33 cellular contexts compared by ENCODE assay signal in genomic region chr18:69680128-69680527, GRCh38.
"Had no signal": no experiment of that assay in that cellular context is flagged by ENCODE, and none has a peak within 500 bp of the region (broad histone marks: within the 10 kb centered on the region; RNA-seq: fewer than 3 reads in every experiment).

No MANE protein-coding gene starts in this region.

- H3K4me3 ChIP-seq: ascending aorta, breast epithelium, cardiac muscle cell, colonic mucosa, esophagus muscularis mucosa, gastroesophageal sphincter, heart right ventricle had no signal

- H3K27me3 ChIP-seq: ascending aorta, breast epithelium, cardiac muscle cell, colonic mucosa, esophagus muscularis mucosa, gastroesophageal sphincter, heart right ventricle had no signal

- H3K27ac Mint-ChIP-seq: activated CD4-positive, alpha-beta memory T cell treated with anti-CD3 and anti-CD28 coated beads, Interleukin-2, amount 10 ng/mL, durations not matched to agents 7 days and 5 days; activated CD4-positive, alpha-beta T cell treated with anti-CD3 and anti-CD28 coated beads for 36 hours; activated CD4-positive, alpha-beta T cell treated with anti-CD3 and anti-CD28 coated beads, Interleukin-2, amount 10 ng/mL, durations not matched to agents 7 days and 5 days; activated naive CD4-positive, alpha-beta T cell treated with anti-CD3 and anti-CD28 coated beads, Interleukin-2, amount 10 ng/mL, durations not matched to agents 7 days and 5 days; activated naive CD4-positive, alpha-beta T cell treated with anti-CD3 and anti-CD28 coated beads, Interleukin-2, amount 50 U/mL, for 72 hours; activated naive CD8-positive, alpha-beta T cell treated with anti-CD3 and anti-CD28 coated beads, Interleukin-2, amount 10 ng/mL, durations not matched to agents 7 days and 5 days; activated T-cell treated with anti-CD3 and anti-CD28 coated beads, Interleukin-2, amount 50 U/mL, for 24 hours; activated T-cell treated with anti-CD3 and anti-CD28 coated beads, Interleukin-2, amount 50 U/mL, for 72 hours; brain; T-helper 17 cell; T-helper 2 cell treated with Interferon-gamma antibody and Interleukin-4, amounts not matched to agents 5 μg/mL and 100 μg/mL, for 36 hours had no signal

- H3K9me3 ChIP-seq: ascending aorta, breast epithelium, colonic mucosa, esophagus muscularis mucosa, gastroesophageal sphincter, heart right ventricle had no signal

- DNase-seq: activated CD4-positive, alpha-beta memory T cell treated with anti-CD3 and anti-CD28 coated beads, Interleukin-2, amount 10 ng/mL, durations not matched to agents 7 days and 5 days; activated CD4-positive, alpha-beta T cell treated with anti-CD3 and anti-CD28 coated beads for 36 hours; activated CD4-positive, alpha-beta T cell treated with anti-CD3 and anti-CD28 coated beads, Interleukin-2, amount 10 ng/mL, durations not matched to agents 7 days and 5 days; activated CD4-positive, alpha-beta T cell treated with anti-CD3 and anti-CD28 coated beads, Interleukin-2, amount 50 U/mL, for 4 hours; activated CD4-positive, CD25-positive, alpha-beta regulatory T cell; activated CD4-positive, CD25-positive, alpha-beta regulatory T cell treated with anti-CD3 and anti-CD28 coated beads, Interleukin-2, amount 50 U/mL, for 72 hours; activated CD8-positive, alpha-beta memory T cell treated with anti-CD3 and anti-CD28 coated beads, Interleukin-2, amount 50 U/mL, for 48 hours; activated gamma-delta T cell; activated naive CD4-positive, alpha-beta T cell; activated naive CD4-positive, alpha-beta T cell treated with anti-CD3 and anti-CD28 coated beads, Interleukin-2, amount 10 ng/mL, durations not matched to agents 7 days and 5 days; activated naive CD8-positive, alpha-beta T cell treated with anti-CD3 and anti-CD28 coated beads, Interleukin-2, amount 10 ng/mL, durations not matched to agents 7 days and 5 days; activated T-cell treated with anti-CD3 and anti-CD28 coated beads for 4 hours; activated T-cell treated with anti-CD3 and anti-CD28 coated beads, Interleukin-2, amount 50 U/mL, for 24 hours; activated T-cell treated with anti-CD3 and anti-CD28 coated beads, Interleukin-2, amount 50 U/mL, for 72 hours; central memory CD4-positive, alpha-beta T cell; cerebellar nuclear complex; colonic mucosa; effector CD8-positive, alpha-beta T cell; erythroblast; foreskin melanocyte; heart right ventricle; T-helper 1 cell; T-helper 17 cell; T1000; WERI-Rb-1 had no signal

- ATAC-seq: activated CD4-positive, alpha-beta T cell treated with anti-CD3 and anti-CD28 coated beads for 36 hours; activated naive CD4-positive, alpha-beta T cell treated with anti-CD3 and anti-CD28 coated beads, Interleukin-2, amount 50 U/mL, for 72 hours; activated T-cell treated with anti-CD3 and anti-CD28 coated beads, Interleukin-2, amount 50 U/mL, for 72 hours; gastroesophageal sphincter; T-helper 17 cell had no signal

- H3K27ac ChIP-seq: ascending aorta, breast epithelium, cardiac muscle cell, colonic mucosa, esophagus muscularis mucosa, gastroesophageal sphincter, heart right ventricle, WERI-Rb-1 had no signal

- H3K4me1 ChIP-seq: ascending aorta, breast epithelium, colonic mucosa, esophagus muscularis mucosa, gastroesophageal sphincter had no signal

- H3K4me3 Mint-ChIP-seq: activated CD4-positive, alpha-beta memory T cell treated with anti-CD3 and anti-CD28 coated beads, Interleukin-2, amount 10 ng/mL, durations not matched to agents 7 days and 5 days; activated CD4-positive, alpha-beta T cell treated with anti-CD3 and anti-CD28 coated beads for 36 hours; activated CD4-positive, alpha-beta T cell treated with anti-CD3 and anti-CD28 coated beads, Interleukin-2, amount 10 ng/mL, durations not matched to agents 7 days and 5 days; activated naive CD4-positive, alpha-beta T cell treated with anti-CD3 and anti-CD28 coated beads, Interleukin-2, amount 10 ng/mL, durations not matched to agents 7 days and 5 days; activated naive CD8-positive, alpha-beta T cell treated with anti-CD3 and anti-CD28 coated beads, Interleukin-2, amount 10 ng/mL, durations not matched to agents 7 days and 5 days; activated T-cell treated with anti-CD3 and anti-CD28 coated beads, Interleukin-2, amount 50 U/mL, for 24 hours; activated T-cell treated with anti-CD3 and anti-CD28 coated beads, Interleukin-2, amount 50 U/mL, for 72 hours; brain; T-helper 17 cell; T-helper 2 cell treated with Interferon-gamma antibody and Interleukin-4, amounts not matched to agents 5 μg/mL and 100 μg/mL, for 36 hours had no signal

- H3K9me3 Mint-ChIP-seq: activated CD4-positive, alpha-beta memory T cell treated with anti-CD3 and anti-CD28 coated beads, Interleukin-2, amount 10 ng/mL, durations not matched to agents 7 days and 5 days; activated CD4-positive, alpha-beta T cell treated with anti-CD3 and anti-CD28 coated beads, Interleukin-2, amount 10 ng/mL, durations not matched to agents 7 days and 5 days; activated naive CD4-positive, alpha-beta T cell treated with anti-CD3 and anti-CD28 coated beads, Interleukin-2, amount 10 ng/mL, durations not matched to agents 7 days and 5 days; activated naive CD4-positive, alpha-beta T cell treated with anti-CD3 and anti-CD28 coated beads, Interleukin-2, amount 50 U/mL, for 72 hours; activated naive CD8-positive, alpha-beta T cell treated with anti-CD3 and anti-CD28 coated beads, Interleukin-2, amount 10 ng/mL, durations not matched to agents 7 days and 5 days; activated T-cell treated with anti-CD3 and anti-CD28 coated beads, Interleukin-2, amount 50 U/mL, for 24 hours; activated T-cell treated with anti-CD3 and anti-CD28 coated beads, Interleukin-2, amount 50 U/mL, for 72 hours; brain; T-helper 2 cell treated with Interferon-gamma antibody and Interleukin-4, amounts not matched to agents 5 μg/mL and 100 μg/mL, for 36 hours had no signal

- H3K36me3 ChIP-seq: ascending aorta, breast epithelium, cardiac muscle cell, colonic mucosa, esophagus muscularis mucosa, gastroesophageal sphincter, heart right ventricle, WERI-Rb-1 had no signal

- H3K4me1 Mint-ChIP-seq: activated CD4-positive, alpha-beta memory T cell treated with anti-CD3 and anti-CD28 coated beads, Interleukin-2, amount 10 ng/mL, durations not matched to agents 7 days and 5 days; activated CD4-positive, alpha-beta T cell treated with anti-CD3 and anti-CD28 coated beads for 36 hours; activated CD4-positive, alpha-beta T cell treated with anti-CD3 and anti-CD28 coated beads, Interleukin-2, amount 10 ng/mL, durations not matched to agents 7 days and 5 days; activated naive CD4-positive, alpha-beta T cell treated with anti-CD3 and anti-CD28 coated beads, Interleukin-2, amount 10 ng/mL, durations not matched to agents 7 days and 5 days; activated naive CD8-positive, alpha-beta T cell treated with anti-CD3 and anti-CD28 coated beads, Interleukin-2, amount 10 ng/mL, durations not matched to agents 7 days and 5 days had no signal

- H3K36me3 Mint-ChIP-seq: activated naive CD4-positive, alpha-beta T cell treated with anti-CD3 and anti-CD28 coated beads, Interleukin-2, amount 10 ng/mL, durations not matched to agents 7 days and 5 days; activated naive CD4-positive, alpha-beta T cell treated with anti-CD3 and anti-CD28 coated beads, Interleukin-2, amount 50 U/mL, for 72 hours; activated naive CD8-positive, alpha-beta T cell treated with anti-CD3 and anti-CD28 coated beads, Interleukin-2, amount 10 ng/mL, durations not matched to agents 7 days and 5 days had no signal

- H3K27me3 Mint-ChIP-seq: activated CD4-positive, alpha-beta memory T cell treated with anti-CD3 and anti-CD28 coated beads, Interleukin-2, amount 10 ng/mL, durations not matched to agents 7 days and 5 days; activated CD4-positive, alpha-beta T cell treated with anti-CD3 and anti-CD28 coated beads for 36 hours; activated naive CD4-positive, alpha-beta T cell treated with anti-CD3 and anti-CD28 coated beads, Interleukin-2, amount 10 ng/mL, durations not matched to agents 7 days and 5 days; activated naive CD8-positive, alpha-beta T cell treated with anti-CD3 and anti-CD28 coated beads, Interleukin-2, amount 10 ng/mL, durations not matched to agents 7 days and 5 days; brain had no signal
